ENCODE assay signal across 28 cellular contexts in the genomic region with DNA sequence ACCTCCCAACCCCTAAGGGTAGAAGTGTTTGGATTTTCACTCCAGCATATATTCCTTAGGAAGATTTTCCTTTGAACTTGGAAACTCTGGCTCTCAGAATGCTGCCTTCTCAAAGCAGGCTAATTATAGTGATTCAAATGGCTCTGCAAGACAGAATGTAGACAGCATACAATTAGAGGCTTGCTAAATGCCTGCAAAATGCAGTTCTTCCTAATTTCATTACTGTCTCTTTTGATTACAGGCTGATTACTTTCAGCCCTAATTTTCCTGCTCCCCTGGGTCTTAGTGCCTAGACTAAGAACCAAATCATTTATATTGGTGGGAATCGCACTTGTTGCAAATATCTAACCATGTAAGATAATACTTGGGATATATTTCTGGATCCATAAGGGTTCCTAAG.
"Had no signal": no experiment of that assay in that cellular context is flagged by ENCODE, and none has a peak within 500 bp of the region (broad histone marks: within the 10 kb centered on the region; RNA-seq: fewer than 3 reads in every experiment).

No MANE protein-coding gene starts in this region.

- H3K27me3 ChIP-seq: brain microvascular endothelial cell, esophagus muscularis mucosa, foreskin keratinocyte, gastrocnemius medialis, heart left ventricle had no signal

- H3K4me1 ChIP-seq: gastrocnemius medialis had no signal

- H3K36me3 ChIP-seq: brain microvascular endothelial cell, esophagus muscularis mucosa, gastrocnemius medialis, heart left ventricle, WERI-Rb-1 had no signal

- H3K9me3 Mint-ChIP-seq: activated B cell treated with CpG ODN at 0.5 μM for 24 hours; activated CD4-positive, alpha-beta memory T cell treated with anti-CD3 and anti-CD28 coated beads for 36 hours; activated T-cell treated with anti-CD3 and anti-CD28 coated beads, Interleukin-2, amount 50 U/mL, for 4 hours; activated T-helper 17 cell treated with anti-CD3 and anti-CD28 coated beads, Interleukin-2, amount 50 U/mL, for 72 hours; central memory CD8-positive, alpha-beta T cell; dendritic cell treated with granulocyte-macrophage colony-stimulating factor and Interleukin-4, amounts not matched to agents 40 ng/mL and 50 ng/mL, for 4 days; effector memory CD8-positive, alpha-beta T cell; T-helper 2 cell treated with Interferon-gamma antibody and Interleukin-4, amounts not matched to agents 5 μg/mL and 100 μg/mL, for 36 hours had no signal

- H3K36me3 Mint-ChIP-seq: activated CD4-positive, alpha-beta memory T cell treated with anti-CD3 and anti-CD28 coated beads for 36 hours; activated naive CD8-positive, alpha-beta T cell had no signal

- DNase-seq: activated B cell treated with CpG ODN at 0.5 μM for 24 hours; activated CD4-positive, alpha-beta memory T cell treated with anti-CD3 and anti-CD28 coated beads for 36 hours; activated CD4-positive, alpha-beta T cell treated with anti-CD3 and anti-CD28 coated beads for 48 hours; activated CD8-positive, alpha-beta memory T cell treated with anti-CD3 and anti-CD28 coated beads, Interleukin-2, amount 50 U/mL, for 48 hours; activated effector memory CD4-positive, alpha-beta T cell treated with Interleukin-2 at 50 U/mL for 16 hours; activated gamma-delta T cell treated with Interleukin-2 at 50 U/mL for 16 hours; activated naive CD4-positive, alpha-beta T cell treated with anti-CD3 and anti-CD28 coated beads, Interleukin-2, amount 50 U/mL, for 16 hours; activated naive CD4-positive, alpha-beta T cell treated with Interleukin-2 at 50 U/mL for 16 hours; activated T-cell treated with anti-CD3 and anti-CD28 coated beads, Interleukin-2, amount 50 U/mL, for 4 hours; amniotic stem cell; brain microvascular endothelial cell; effector CD4-positive, alpha-beta T cell; effector memory CD8-positive, alpha-beta T cell; erythroblast; foreskin keratinocyte; gastrocnemius medialis; glutamatergic neuron; heart left ventricle; T-helper 17 cell; T1000; WERI-Rb-1 had no signal

- H3K27ac ChIP-seq: brain microvascular endothelial cell, coronary artery, esophagus muscularis mucosa, foreskin keratinocyte, gastrocnemius medialis, heart left ventricle, WERI-Rb-1 had no signal

- H3K4me1 Mint-ChIP-seq: activated B cell treated with CpG ODN at 0.5 μM for 24 hours; activated T-helper 17 cell treated with anti-CD3 and anti-CD28 coated beads, Interleukin-2, amount 50 U/mL, for 72 hours; central memory CD8-positive, alpha-beta T cell had no signal

- H3K27ac Mint-ChIP-seq: activated B cell treated with CpG ODN at 0.5 μM for 24 hours; activated CD4-positive, alpha-beta memory T cell treated with anti-CD3 and anti-CD28 coated beads for 36 hours; activated naive CD8-positive, alpha-beta T cell; activated T-helper 17 cell treated with anti-CD3 and anti-CD28 coated beads, Interleukin-2, amount 50 U/mL, for 72 hours; dendritic cell treated with granulocyte-macrophage colony-stimulating factor and Interleukin-4, amounts not matched to agents 40 ng/mL and 50 ng/mL, for 4 days; effector memory CD8-positive, alpha-beta T cell; T-helper 17 cell; T-helper 2 cell treated with Interferon-gamma antibody and Interleukin-4, amounts not matched to agents 5 μg/mL and 100 μg/mL, for 36 hours had no signal

- H3K4me3 Mint-ChIP-seq: activated B cell treated with CpG ODN at 0.5 μM for 24 hours; activated CD4-positive, alpha-beta memory T cell treated with anti-CD3 and anti-CD28 coated beads for 36 hours; activated naive CD8-positive, alpha-beta T cell; activated T-cell treated with anti-CD3 and anti-CD28 coated beads, Interleukin-2, amount 50 U/mL, for 4 hours; activated T-helper 17 cell treated with anti-CD3 and anti-CD28 coated beads, Interleukin-2, amount 50 U/mL, for 72 hours; central memory CD8-positive, alpha-beta T cell; dendritic cell treated with granulocyte-macrophage colony-stimulating factor and Interleukin-4, amounts not matched to agents 40 ng/mL and 50 ng/mL, for 4 days; effector memory CD8-positive, alpha-beta T cell; T-helper 17 cell; T-helper 2 cell treated with Interferon-gamma antibody and Interleukin-4, amounts not matched to agents 5 μg/mL and 100 μg/mL, for 36 hours had no signal

- H3K27me3 Mint-ChIP-seq: activated B cell treated with CpG ODN at 0.5 μM for 24 hours; activated CD4-positive, alpha-beta memory T cell treated with anti-CD3 and anti-CD28 coated beads for 36 hours; activated T-helper 17 cell treated with anti-CD3 and anti-CD28 coated beads, Interleukin-2, amount 50 U/mL, for 72 hours; central memory CD8-positive, alpha-beta T cell; dendritic cell treated with granulocyte-macrophage colony-stimulating factor and Interleukin-4, amounts not matched to agents 40 ng/mL and 50 ng/mL, for 4 days; effector memory CD8-positive, alpha-beta T cell; T-helper 17 cell had no signal

- H3K9me3 ChIP-seq: esophagus muscularis mucosa, gastrocnemius medialis, heart left ventricle had no signal

- H3K4me3 ChIP-seq: coronary artery, esophagus muscularis mucosa, gastrocnemius medialis, heart left ventricle had no signal
